In genomic region chr7:143504215-143504936, GRCh38 we compare ENCODE assay signal across 1 cellular context.
TF ChIP-seq lines count a peak whose summit lies in the region.

No MANE protein-coding gene starts in this region.

TF ChIP-seq in K562, 482 proteins besides CTCF, POLR2A, EP300 and RAD21 (continued from another document):
- TF ChIP-seq JUNB (CRISPR knock-in tag; conservative IDR thresholded peaks at IDR 0.05) = no peak
TF ChIP-seq in K562: peak in this region for 141.
